8 cellular contexts compared by ENCODE assay signal in genomic region chr2:151828143-151828889, GRCh38. TPM values are rescaled to one million over a fixed set of nuclear protein-coding genes. Genes with fewer than 3 reads are reported as not detected.
A peak's percentile ranks its signal among the peaks of the same experiment; 100 is the strongest.
DNase-seq lines count a peak whose midpoint lies in the region; ATAC-seq lines count a peak whose summit lies in the region.

Gene ARL5A, minus strand, starts transcription at chr2:151828421. Its CDS starts 245 bp downstream, at chr2:151828176.

- no peaks in the 10 kb centered on the region for H3K36me3 ChIP-seq in CD8-positive, alpha-beta memory T cell (ENCODE audit: insufficient read depth, low read length)
- no peaks in the 10 kb centered on the region for H3K36me3 ChIP-seq in effector memory CD4-positive, alpha-beta T cell (ENCODE audit: control insufficient read depth, insufficient read depth, low read length)

- peaks cover 47 to 52% (median 51%) of the 10 kb centered on the region in 3 donors for H3K4me1 Mint-ChIP-seq in CD8-positive, alpha-beta memory T cell

- ATAC-seq in GM19468 (IDR thresholded peaks at IDR 0.05; ENCODE audit: extremely low read depth, unreplicated experiment), result peak; percentile 98

- peak within 1 kb of the TSS; percentile 52 for H3K27ac ChIP-seq in CD8-positive, alpha-beta memory T cell (ENCODE audit: low read depth, low read length)
- H3K27ac ChIP-seq in effector memory CD4-positive, alpha-beta T cell (ENCODE audit: insufficient read depth, low read length, poor library complexity, severe bottlenecking), result peak within 1 kb of the TSS; percentile 73

- peak within 1 kb of the TSS; percentile 63 for H3K4me3 ChIP-seq in CD8-positive, alpha-beta memory T cell (ENCODE audit: low read length)
- H3K4me3 ChIP-seq in effector memory CD4-positive, alpha-beta T cell (ENCODE audit: insufficient read depth, low read depth, low read length, poor library complexity, severe bottlenecking), result peak within 1 kb of the TSS; percentile 91

- peak within 1 kb of the TSS; percentile 82 to 97 (median 88) for H3K4me3 Mint-ChIP-seq in CD8-positive, alpha-beta memory T cell

- peak; percentile 92 to 96 (median 96) for DNase-seq in CD8-positive, alpha-beta memory T cell
- DNase-seq in HS-5 (ENCODE audit: low read depth) (peak; percentile 70), medulla oblongata (ENCODE audit: extremely low spot score) (peak; percentile 97)
- DNase-seq in NK-92 treated with Interleukin-12 subunit alpha and Interleukin-12 subunit beta, amount 100 ng/mL, for 24 hours (lab: John Stamatoyannopoulos, UW), result peak; percentile 88
- peak; percentile 98 for DNase-seq in activated CD8-positive, alpha-beta memory T cell treated with anti-CD3 and anti-CD28 coated beads for 24 hours
- peak; percentile 90 to 93 (median 92) for DNase-seq in effector memory CD4-positive, alpha-beta T cell
- DNase-seq in stimulated activated CD8-positive, alpha-beta memory T cell treated with anti-CD3 and anti-CD28 coated beads, Interleukin-12 subunit alpha, Interleukin-12 subunit beta, amount 100 ng/mL, for 1 hour (ENCODE audit: low read depth), result peak; percentile 92

- H3K4me1 ChIP-seq in CD8-positive, alpha-beta memory T cell (ENCODE audit: insufficient read depth, low read length), result peaks cover 32% of the 10 kb centered on the region
- peaks cover 14% of the 10 kb centered on the region for H3K4me1 ChIP-seq in effector memory CD4-positive, alpha-beta T cell (ENCODE audit: control insufficient read depth, insufficient read depth, low read length, poor library complexity, severe bottlenecking)

- POLR2A ChIA-PET in CD8-positive, alpha-beta memory T cell (lab: Charles Lee), result interaction anchor here (0.7 to 1.5 kb wide), 3 partner anchors 9 to 191 kb away, joined by 3 to 5 read pairs (median 4); no protein-coding TSS in a partner anchor

- no peaks in the 10 kb centered on the region for H3K9me3 ChIP-seq in CD8-positive, alpha-beta memory T cell (ENCODE audit: low read length)
- H3K9me3 ChIP-seq in effector memory CD4-positive, alpha-beta T cell (ENCODE audit: control insufficient read depth, low read length), result no peaks in the 10 kb centered on the region

- H3K9me3 Mint-ChIP-seq in CD8-positive, alpha-beta memory T cell, result no peaks in the 10 kb centered on the region

- H3K36me3 Mint-ChIP-seq in CD8-positive, alpha-beta memory T cell, result peaks cover 0 to 9% (median 0%) of the 10 kb centered on the region in 3 donors

- peaks cover 0 to 3% of the 10 kb centered on the region in 2 donors for H3K27me3 Mint-ChIP-seq in CD8-positive, alpha-beta memory T cell

- H3K27me3 ChIP-seq in CD8-positive, alpha-beta memory T cell (ENCODE audit: insufficient read depth, low read length, poor library complexity, severe bottlenecking), result no peaks in the 10 kb centered on the region
- H3K27me3 ChIP-seq in effector memory CD4-positive, alpha-beta T cell (replicated peaks; ENCODE audit: control insufficient read depth, insufficient read depth, low read length, poor library complexity, severe bottlenecking), result no peaks in the 10 kb centered on the region

- H3K27ac Mint-ChIP-seq in CD8-positive, alpha-beta memory T cell, result peak within 1 kb of the TSS; percentile 78 to 95 (median 92)

- CTCF ChIA-PET in CD8-positive, alpha-beta memory T cell (lab: Charles Lee), result interaction anchor here (0.9 to 1.4 kb wide), 3 partner anchors 20 to 213 kb away, joined by 3 to 5 read pairs (median 4); no protein-coding TSS in a partner anchor

RNA-seq across cellular contexts. Expression of gene ARL5A, which starts in this region (rescaled TPM):
- total RNA-seq in CD8-positive, alpha-beta memory T cell, result 10 to 100 TPM; 58.4 to 67.6 TPM
- polyA plus RNA-seq in CD8-positive, alpha-beta memory T cell, result 73.8 TPM

Comparison
In these comparisons a context has a peak if more than half of its experiments do, and no peak if none do; other contexts are left out.
1. Peak in every context shown above with its lines: DNase-seq, ATAC-seq, H3K4me3 ChIP-seq and H3K27ac ChIP-seq.